17 cellular contexts compared by ENCODE assay signal in the genomic region with DNA sequence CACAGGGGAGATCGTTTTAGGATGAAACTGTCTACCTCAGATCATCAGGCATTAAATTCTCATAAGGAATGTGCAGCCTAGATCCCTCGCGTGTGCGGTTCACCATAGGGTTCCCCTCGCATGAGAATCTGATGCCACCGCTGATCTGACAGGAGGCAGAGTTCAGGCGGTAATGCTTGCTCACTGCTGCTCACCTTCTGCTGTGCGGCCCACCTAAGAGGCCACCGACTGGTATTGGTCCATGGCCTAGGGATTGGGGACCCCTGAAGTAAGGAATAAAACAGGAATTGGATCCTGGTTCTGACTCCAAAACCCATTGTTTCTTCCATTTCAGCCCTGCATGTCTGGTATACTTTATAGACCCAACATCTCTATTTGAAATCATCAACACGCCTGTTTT. TPM values are rescaled to one million over a fixed set of nuclear protein-coding genes. Genes with fewer than 3 reads are reported as not detected.
DNase-seq lines count a peak whose midpoint lies in the region; ATAC-seq and TF ChIP-seq lines count a peak whose summit lies in the region.
"Had no signal": no experiment of that assay in that cellular context is flagged by ENCODE, and none has a peak within 500 bp of the region (broad histone marks: within the 10 kb centered on the region; RNA-seq: fewer than 3 reads in every experiment).

No MANE protein-coding gene starts in this region.

- peaks cover 12% of the 10 kb centered on the region for H3K36me3 Mint-ChIP-seq in HFFc6 (ENCODE audit: low read depth)

- peak overlapping the region; percentile 57; the same call in 1 of the 2 replicates for H3K27ac Mint-ChIP-seq in HFFc6
- H3K27ac Mint-ChIP-seq: activated CD4-positive, alpha-beta memory T cell treated with anti-CD3 and anti-CD28 coated beads for 36 hours had no signal

- H3K9me3 Mint-ChIP-seq in HFFc6, result no peaks in the 10 kb centered on the region
- H3K9me3 Mint-ChIP-seq: activated CD4-positive, alpha-beta memory T cell treated with anti-CD3 and anti-CD28 coated beads for 36 hours; activated T-cell treated with anti-CD3 and anti-CD28 coated beads, Interleukin-2, amount 50 U/mL, for 4 hours; central memory CD8-positive, alpha-beta T cell; effector memory CD8-positive, alpha-beta T cell had no signal

- TF ChIP-seq EP300 in stomach (IDR thresholded peaks at IDR 0.05), result no peak

- peaks cover 2% of the 10 kb centered on the region; the same call in 1 of the 2 replicates for H3K27me3 Mint-ChIP-seq in HFFc6 (ENCODE audit: insufficient read depth)
- H3K27me3 Mint-ChIP-seq: activated CD4-positive, alpha-beta memory T cell treated with anti-CD3 and anti-CD28 coated beads for 36 hours; central memory CD8-positive, alpha-beta T cell; effector memory CD8-positive, alpha-beta T cell had no signal

- H3K4me3 ChIP-seq in BLaER1 (no peak overlapping the region), fibroblast of lung (replicated peaks in 1 of 4; ENCODE audit: control extremely low read depth in 1 of 4, insufficient read depth in 1 of 4, low read depth in 3 of 4, low read length in 4 of 4) (no peak overlapping the region), stomach (no peak overlapping the region)
- no peak overlapping the region for H3K4me3 ChIP-seq in effector memory CD4-positive, alpha-beta T cell (ENCODE audit: insufficient read depth, low read depth, low read length, poor library complexity, severe bottlenecking)
- H3K4me3 ChIP-seq: ovary had no signal

- TF ChIP-seq POLR2A in stomach (IDR thresholded peaks at IDR 0.05), result no peak

- 0 out of 2 replicates have a peak, but pooled peaks cover 3% of the 10 kb centered on the region for H3K9me3 ChIP-seq in BLaER1
- H3K9me3 ChIP-seq in fibroblast of lung (ENCODE audit: control insufficient read depth, insufficient read depth, low read depth, low read length), result no peaks in the 10 kb centered on the region
- no peaks in the 10 kb centered on the region for H3K9me3 ChIP-seq in stomach
- H3K9me3 ChIP-seq in effector memory CD4-positive, alpha-beta T cell (ENCODE audit: control insufficient read depth, low read length), result no peaks in the 10 kb centered on the region
- H3K9me3 ChIP-seq: ovary had no signal

- H3K4me1 Mint-ChIP-seq in HFFc6 (ENCODE audit: low read depth), result peaks cover 83% of the 10 kb centered on the region

- DNase-seq in HFFc6, result no peak
- no peak for DNase-seq in fibroblast of lung (ENCODE audit: low read depth in 2 of 2)
- no peak for DNase-seq in stomach
- no peak for DNase-seq in effector memory CD4-positive, alpha-beta T cell
- no peak for DNase-seq in activated gamma-delta T cell (lab: John Stamatoyannopoulos, UW)
- DNase-seq: activated CD4-positive, alpha-beta memory T cell treated with anti-CD3 and anti-CD28 coated beads for 36 hours; activated T-cell treated with anti-CD3 and anti-CD28 coated beads, Interleukin-2, amount 50 U/mL, for 4 hours; AML-193; effector memory CD8-positive, alpha-beta T cell; GDM1; NCI-H146; NCI-H2227 treated with DMSO at 0.1 percent for 48 hours; NK-92 treated with Interleukin-12 subunit alpha and Interleukin-12 subunit beta, amount 100 ng/mL, for 24 hours had no signal

- no peak overlapping the region for H3K4me3 Mint-ChIP-seq in HFFc6
- H3K4me3 Mint-ChIP-seq: activated CD4-positive, alpha-beta memory T cell treated with anti-CD3 and anti-CD28 coated beads for 36 hours; activated T-cell treated with anti-CD3 and anti-CD28 coated beads, Interleukin-2, amount 50 U/mL, for 4 hours; central memory CD8-positive, alpha-beta T cell; effector memory CD8-positive, alpha-beta T cell had no signal

- no peak for TF ChIP-seq CTCF in HFFc6 (IDR thresholded peaks at IDR 0.05)
- TF ChIP-seq CTCF in fibroblast of lung (conservative IDR thresholded peaks at IDR 0.05 in 1 of 2, IDR thresholded peaks at IDR 0.05 in 1 of 2; ENCODE audit: low read depth in 1 of 2, low read length in 2 of 2), result no peak
- no peak for TF ChIP-seq CTCF in stomach (IDR thresholded peaks at IDR 0.05)

- H3K79me2 ChIP-seq in fibroblast of lung (ENCODE audit: control insufficient read depth, insufficient read depth, low read length), result peaks cover 2% of the 10 kb centered on the region

- H3K4me2 ChIP-seq in BLaER1 (peak overlapping the region; percentile 97), fibroblast of lung (ENCODE audit: extremely low read depth, insufficient read depth, low read length) (no peak overlapping the region)

- no peak overlapping the region for H3K9ac ChIP-seq in BLaER1
- H3K9ac ChIP-seq in fibroblast of lung (ENCODE audit: insufficient read depth, low read length), result no peak overlapping the region

- H3K4me1 ChIP-seq in BLaER1 (peaks cover 90% of the 10 kb centered on the region), fibroblast of lung (ENCODE audit: control insufficient read depth, extremely low read depth, insufficient read depth, low read length) (peaks cover 46% of the 10 kb centered on the region), stomach (peaks cover 60 to 95% (median 84%) of the 10 kb centered on the region in 4 donors)
- peaks cover 15% of the 10 kb centered on the region for H3K4me1 ChIP-seq in effector memory CD4-positive, alpha-beta T cell (ENCODE audit: control insufficient read depth, insufficient read depth, low read length, poor library complexity, severe bottlenecking)

- intact Hi-C loops in stomach (cut with DNase I; ENCODE audit: low total_unique reads), result no loop called here

- peaks cover 4% of the 10 kb centered on the region; the same call in 1 of the 2 replicates for H3K36me3 ChIP-seq in BLaER1
- no peaks in the 10 kb centered on the region for H3K36me3 ChIP-seq in fibroblast of lung (ENCODE audit: control insufficient read depth, insufficient read depth, low read length)
- no peaks in the 10 kb centered on the region for H3K36me3 ChIP-seq in stomach
- no peaks in the 10 kb centered on the region for H3K36me3 ChIP-seq in effector memory CD4-positive, alpha-beta T cell (ENCODE audit: control insufficient read depth, insufficient read depth, low read length)
- H3K36me3 ChIP-seq: ovary had no signal

- H3K27me3 ChIP-seq in BLaER1 (no peaks in the 10 kb centered on the region), fibroblast of lung (ENCODE audit: control insufficient read depth, insufficient read depth, low read length) (no peaks in the 10 kb centered on the region), stomach (no peaks in the 10 kb centered on the region)
- no peaks in the 10 kb centered on the region for H3K27me3 ChIP-seq in effector memory CD4-positive, alpha-beta T cell (replicated peaks; ENCODE audit: control insufficient read depth, insufficient read depth, low read length, poor library complexity, severe bottlenecking)
- H3K27me3 ChIP-seq: ovary had no signal

- H2AFZ ChIP-seq in fibroblast of lung (ENCODE audit: low read length), result no peak overlapping the region

- no peak for ATAC-seq in HG03097 (IDR thresholded peaks at IDR 0.05; ENCODE audit: low FRiP score, unreplicated experiment)
- ATAC-seq: activated T-cell treated with anti-CD3 and anti-CD28 coated beads, Interleukin-2, amount 50 U/mL, for 4 hours; effector memory CD8-positive, alpha-beta T cell had no signal

- H3K27ac ChIP-seq in BLaER1 (no peak overlapping the region), fibroblast of lung (ENCODE audit: insufficient read depth, low read length) (peak overlapping the region; percentile 55), stomach (peak overlapping the region; percentile 2 to 91 (median 80))
- no peak overlapping the region for H3K27ac ChIP-seq in effector memory CD4-positive, alpha-beta T cell (ENCODE audit: insufficient read depth, low read length, poor library complexity, severe bottlenecking)

- 93 to 98% (median 96%) methylated on average over 10 of the region's 10 CpGs for WGBS in stomach, 5 donors

- H4K20me1 ChIP-seq in BLaER1 (peaks cover 55% of the 10 kb centered on the region), fibroblast of lung (ENCODE audit: control insufficient read depth, extremely low read depth, insufficient read depth, low read length) (no peaks in the 10 kb centered on the region)

RNA-seq across cellular contexts. Expression of a gene that starts 4.1 kb away (rescaled TPM):
- 1 to 10 TPM; 2.8 to 3.9 (median 3.0) TPM for total RNA-seq in HFFc6 (2021; fragmentation: NEBNext Ultra II Directional; extraction: Animal tissue kit (Norgen Biotek cat#: 25700))
- total RNA-seq in fibroblast of lung (6.9 and 7.3 TPM in 2 replicates), stomach (10 to 100 TPM in 2 of 5 donors, 1 to 10 TPM in 3; 2.3 to 18.3 (median 7.0) TPM)
- polyA plus RNA-seq in fibroblast of lung (2.8 and 3.3 TPM in 2 replicates), stomach (1 to 10 TPM; 4.2 to 6.0 (median 4.7) TPM)
- polyA plus RNA-seq in fibroblast of lung (2012), result 2.1 and 3.4 TPM in 2 replicates
- 1.9 and 5.3 TPM in 2 replicates for polyA minus RNA-seq in fibroblast of lung (ENCODE audit: low replicate concordance)

RNA-seq across cellular contexts. Expression of a gene that starts 30.1 kb away (rescaled TPM):
- 10 to 100 TPM; 16.1 to 25.6 (median 21.1) TPM for total RNA-seq in HFFc6 (2021; fragmentation: NEBNext Ultra II Directional; extraction: Animal tissue kit (Norgen Biotek cat#: 25700))
- total RNA-seq in fibroblast of lung (24.6 and 33.1 TPM in 2 replicates), stomach (10 to 100 TPM in 2 of 5 donors, 1 to 10 TPM in 2, not detected in 1; 2.9 to 25.7 (median 11.8) TPM)
- polyA plus RNA-seq in fibroblast of lung (21.6 and 23.2 TPM in 2 replicates), stomach (10 to 100 TPM; 49.2 to 56.5 (median 53.6) TPM)
- polyA plus RNA-seq in fibroblast of lung (2012), result 31.1 and 32.0 TPM in 2 replicates
- polyA minus RNA-seq in fibroblast of lung (ENCODE audit: low replicate concordance), result 9.0 and 9.3 TPM in 2 replicates

Comparison
In these comparisons a context has a peak if more than half of its experiments do, and no peak if none do; other contexts are left out.
1. H3K27ac ChIP-seq: peak in fibroblast of lung (single experiment) and stomach (5 of 5); none in BLaER1 (single experiment) and effector memory CD4-positive, alpha-beta T cell (single experiment).